ENCODE assay signal across 8 cellular contexts in genomic region chr11:71449596-71449995, GRCh38. TPM values are rescaled to one million over a fixed set of nuclear protein-coding genes. Genes with fewer than 3 reads are reported as not detected.
DNase-seq lines count a peak whose midpoint lies in the region; ATAC-seq and TF ChIP-seq lines count a peak whose summit lies in the region.

No MANE protein-coding gene starts in this region.

- peak overlapping the region; percentile 92 for H3K27ac Mint-ChIP-seq in endodermal cell

- peaks cover 25% of the 10 kb centered on the region for H3K36me3 ChIP-seq in PC-3 (ENCODE audit: low read depth, low read length)
- H3K36me3 ChIP-seq in endodermal cell (ENCODE audit: control insufficient read depth, insufficient read depth, low read length) = peaks cover 25% of the 10 kb centered on the region
- H3K36me3 ChIP-seq in osteoblast (ENCODE audit: insufficient read depth, low read length) = peaks cover 8% of the 10 kb centered on the region

- H3K9me3 ChIP-seq in PC-3 (ENCODE audit: low read length) (no peaks in the 10 kb centered on the region), endodermal cell (ENCODE audit: control insufficient read depth, low read length) (peaks cover 17% of the 10 kb centered on the region), osteoblast (ENCODE audit: low read depth, low read length) (no peaks in the 10 kb centered on the region)

- H2AFZ ChIP-seq in PC-3 (ENCODE audit: low read length) (peak overlapping the region; percentile 96; the same call in 1 of the 2 replicates), osteoblast (ENCODE audit: low read length) (peak overlapping the region; percentile 92)

- intact Hi-C loops in PC-3 (cut with micrococcal nuclease) = no loop called here

- BruUV-seq in PC-3 (replicated peaks; lab: Mats Ljungman, UMichigan) = no TSS peak

- no peaks in the 10 kb centered on the region for H3F3A ChIP-seq in PC-3 (ENCODE audit: low read length, unreplicated experiment)

- no peak overlapping the region for H3K27ac ChIP-seq in PC-3 (ENCODE audit: low read length)
- no peak overlapping the region for H3K27ac ChIP-seq in endodermal cell (ENCODE audit: low read depth, low read length)
- no peak overlapping the region for H3K27ac ChIP-seq in osteoblast (ENCODE audit: low read depth, low read length)

- DNase-seq in ELF-1 (ENCODE audit: low read depth, low spot score) = peak; percentile 27
- DNase-seq in PC-3 = no peak
- peak; percentile 72 for DNase-seq in endodermal cell
- DNase-seq in osteoblast (ENCODE audit: insufficient read length, low spot score, missing footprints) = no peak
- DNase-seq in stimulated activated CD4-positive, alpha-beta T cell treated with anti-CD3 and anti-CD28 coated beads, Interleukin-4, amount 100 ng/mL, for 4 hours = no peak

- POLR2A ChIA-PET in PC-3 (lab: Charles Lee; ENCODE audit: unreplicated experiment) = no interaction called here

- H4K20me1 ChIP-seq in PC-3 (ENCODE audit: low read length) (0 out of 2 replicates have a peak, but pooled peaks cover 4% of the 10 kb centered on the region), osteoblast (ENCODE audit: insufficient read depth, low read length) (peaks cover 8% of the 10 kb centered on the region)

- H3K36me3 Mint-ChIP-seq in endodermal cell (ENCODE audit: low read depth) = peaks cover 25% of the 10 kb centered on the region

- ATAC-seq in PC-3 (no peak), HG03521 (IDR thresholded peaks at IDR 0.05; ENCODE audit: unreplicated experiment) (no peak), GM19324 (IDR thresholded peaks at IDR 0.05; ENCODE audit: low FRiP score, unreplicated experiment) (no peak), GM21423 (IDR thresholded peaks at IDR 0.05; ENCODE audit: unreplicated experiment) (no peak)

- peaks cover 57% of the 10 kb centered on the region for H3K79me2 ChIP-seq in PC-3 (ENCODE audit: low read length)
- H3K79me2 ChIP-seq in osteoblast (ENCODE audit: insufficient read depth, low read length) = peaks cover 30% of the 10 kb centered on the region

- no peak for TF ChIP-seq CTCF in PC-3 (conservative IDR thresholded peaks at IDR 0.05; ENCODE audit: low read depth, low read length)
- TF ChIP-seq CTCF in endodermal cell (conservative IDR thresholded peaks at IDR 0.05) = no peak
- no peak for TF ChIP-seq CTCF in osteoblast (IDR thresholded peaks at IDR 0.05; ENCODE audit: extremely low read depth, low read depth, low read length)

- H3K4me3 ChIP-seq in PC-3 (ENCODE audit: low read length) = peak overlapping the region; percentile 92
- peak overlapping the region; percentile 92 for H3K4me3 ChIP-seq in endodermal cell (ENCODE audit: low read length)
- H3K4me3 ChIP-seq in osteoblast (ENCODE audit: insufficient read depth, low read length) = peak overlapping the region; percentile 91

- H3K27me3 Mint-ChIP-seq in endodermal cell (ENCODE audit: insufficient read depth) = no peaks in the 10 kb centered on the region

- H3K9me2 ChIP-seq in PC-3 (replicated peaks; ENCODE audit: low read length) = no peaks in the 10 kb centered on the region

- CTCF ChIA-PET in PC-3 (lab: Charles Lee) = no interaction called here

- H3K9ac ChIP-seq in PC-3 (ENCODE audit: low read length) = peak overlapping the region; percentile 91
- peak overlapping the region; percentile 71 for H3K9ac ChIP-seq in endodermal cell (ENCODE audit: extremely low read depth, low read length, poor library complexity, severe bottlenecking)

- H3K27me3 ChIP-seq in PC-3 (ENCODE audit: low read length) (no peaks in the 10 kb centered on the region), endodermal cell (ENCODE audit: control insufficient read depth, insufficient read depth, low read length, poor library complexity, severe bottlenecking) (no peaks in the 10 kb centered on the region), osteoblast (ENCODE audit: insufficient read depth, low read length) (no peaks in the 10 kb centered on the region)

- peak overlapping the region; percentile 97 for H3K4me2 ChIP-seq in PC-3 (ENCODE audit: low read length)
- peak overlapping the region; percentile 92 for H3K4me2 ChIP-seq in osteoblast (ENCODE audit: insufficient read depth, low read length)

- H3K4me1 ChIP-seq in PC-3 (ENCODE audit: insufficient read depth, low read length) (peaks cover 34% of the 10 kb centered on the region), endodermal cell (ENCODE audit: control insufficient read depth, insufficient read depth, low read length) (peaks cover 2% of the 10 kb centered on the region), osteoblast (ENCODE audit: insufficient read depth, low read length) (peaks cover 30% of the 10 kb centered on the region)

- peak overlapping the region; percentile 92 for H3K4me3 Mint-ChIP-seq in endodermal cell

- peaks cover 6% of the 10 kb centered on the region for H3K9me3 Mint-ChIP-seq in endodermal cell

- 10 to 17% methylated on average over 2 to 5 of the region's 6 CpGs for WGBS in endodermal cell (ENCODE audit: insufficient coverage in 1 of 2, insufficient read length in 1 of 2), 2 experiments

- H3K4me1 Mint-ChIP-seq in endodermal cell = peaks cover 40% of the 10 kb centered on the region

RNA-seq across cellular contexts. Expression of gene DHCR7, which starts 1.4 kb away (rescaled TPM):
- total RNA-seq in PC-3 (2014; rRNA removed) (125 and 127 TPM in 2 replicates), endodermal cell (100 to 1,000 TPM in 1 of 2 donors, 10 to 100 TPM in 1; 87.7 to 130 TPM), osteoblast (58.3 and 60.4 TPM in 2 replicates)
- 148 TPM for polyA plus RNA-seq in endodermal cell (2013, experiment 1 of 2)
- polyA plus RNA-seq in endodermal cell (2013, experiment 2 of 2) = 147 TPM

RNA-seq across cellular contexts. Expression of gene NADSYN1, which starts 3.4 kb away (rescaled TPM):
- total RNA-seq in PC-3 (2014; rRNA removed) (64.8 and 70.7 TPM in 2 replicates), endodermal cell (10 to 100 TPM; 51.9 to 61.6 TPM), osteoblast (69.5 and 81.1 TPM in 2 replicates)
- polyA plus RNA-seq in endodermal cell (2013, experiment 1 of 2) = 38.2 TPM
- 35.9 TPM for polyA plus RNA-seq in endodermal cell (2013, experiment 2 of 2)

Comparison
In these comparisons a context has a peak if more than half of its experiments do, and no peak if none do; other contexts are left out.
1. DNase-seq: peak in ELF-1 (single experiment) and endodermal cell (single experiment); none in PC-3 (single experiment), osteoblast (single experiment) and stimulated activated CD4-positive, alpha-beta T cell treated with anti-CD3 and anti-CD28 coated beads, Interleukin-4, amount 100 ng/mL, for 4 hours (0 of 2).
2. Peak in every context shown above with its lines, with median percentiles within 50 percentile points of each other: H3K4me3 ChIP-seq.